In the genomic region with DNA sequence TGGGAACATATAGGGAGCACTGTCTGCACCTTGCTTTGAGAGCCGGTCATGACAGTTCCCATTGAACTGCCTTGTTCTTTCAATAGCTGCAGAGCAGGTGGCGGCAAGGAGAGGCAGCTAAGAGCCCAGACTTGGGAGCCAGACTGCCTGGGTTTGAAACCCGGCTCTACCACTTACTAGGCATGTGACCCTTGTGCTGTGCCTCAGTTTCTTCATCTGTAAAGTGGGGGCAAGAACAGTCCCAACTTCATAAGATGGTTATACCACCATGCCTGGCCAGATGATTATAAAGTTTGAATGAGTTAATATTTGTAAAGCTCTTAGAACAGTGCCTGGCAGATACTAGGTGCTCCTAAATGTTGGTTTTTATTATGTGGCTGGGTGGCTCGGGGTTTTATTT, we compare ENCODE assay signal across 34 cellular contexts. TPM values are rescaled to one million over a fixed set of nuclear protein-coding genes. Genes with fewer than 3 reads are reported as not detected.
"Had no signal": no experiment of that assay in that cellular context is flagged by ENCODE, and none has a peak within 500 bp of the region (broad histone marks: within the 10 kb centered on the region; RNA-seq: fewer than 3 reads in every experiment).

No MANE protein-coding gene starts in this region.

- ATAC-seq: activated CD8-positive, alpha-beta T cell treated with anti-CD3 and anti-CD28 coated beads for 36 hours; activated naive CD8-positive, alpha-beta T cell treated with anti-CD3 and anti-CD28 coated beads, Interleukin-2, amount 50 U/mL, for 24 hours; activated T-cell treated with anti-CD3 and anti-CD28 coated beads, Interleukin-2, amount 50 U/mL, for 4 hours; activated T-cell treated with anti-CD3 and anti-CD28 coated beads, Interleukin-2, amount 50 U/mL, for 72 hours; activated T-helper 17 cell treated with anti-CD3 and anti-CD28 coated beads, Interleukin-2, amount 50 U/mL, for 72 hours had no signal

- H3K27ac ChIP-seq: ascending aorta, cardiac muscle cell, VCaP had no signal

- H3K9me3 ChIP-seq: ascending aorta had no signal

- FAIRE-seq: bronchial epithelial cell, TTC549 had no signal

- H3K27me3 ChIP-seq: ascending aorta, cardiac muscle cell had no signal

- H3K4me1 ChIP-seq: ascending aorta had no signal

- H3K4me3 ChIP-seq: ascending aorta, cardiac muscle cell had no signal

- DNase-seq: activated B cell treated with CpG ODN at 0.5 μM for 24 hours; activated CD4-positive, alpha-beta memory T cell treated with anti-CD3 and anti-CD28 coated beads for 36 hours; activated CD4-positive, alpha-beta T cell treated with anti-CD3 and anti-CD28 coated beads for 4 hours; activated CD4-positive, alpha-beta T cell treated with anti-CD3 and anti-CD28 coated beads, Interleukin-2, amount 10 ng/mL, durations not matched to agents 24 days and 14 days; activated CD4-positive, alpha-beta T cell treated with anti-CD3 and anti-CD28 coated beads, Interleukin-2, amount 50 U/mL, for 1 hour; activated CD4-positive, alpha-beta T cell treated with anti-CD3 and anti-CD28 coated beads, Interleukin-2, amount 50 U/mL, for 4 hours; activated CD4-positive, CD25-positive, alpha-beta regulatory T cell treated with anti-CD3 and anti-CD28 coated beads, Interleukin-2, amount 50 U/mL, for 72 hours; activated CD8-positive, alpha-beta memory T cell treated with anti-CD3 and anti-CD28 coated beads, Interleukin-2, amount 50 U/mL, for 4 hours; activated CD8-positive, alpha-beta T cell treated with anti-CD3 and anti-CD28 coated beads for 36 hours; activated gamma-delta T cell; activated naive CD4-positive, alpha-beta T cell treated with anti-CD3 and anti-CD28 coated beads, Interleukin-2, amount 10 ng/mL, durations not matched to agents 7 days and 5 days; activated naive CD4-positive, alpha-beta T cell treated with Interleukin-2 at 50 U/mL for 16 hours; activated naive CD8-positive, alpha-beta T cell treated with anti-CD3 and anti-CD28 coated beads, Interleukin-2, amount 10 ng/mL, durations not matched to agents 7 days and 5 days; activated naive CD8-positive, alpha-beta T cell treated with anti-CD3 and anti-CD28 coated beads, Interleukin-2, amount 50 U/mL, for 24 hours; activated T-cell treated with anti-CD3 and anti-CD28 coated beads for 4 hours; activated T-cell treated with anti-CD3 and anti-CD28 coated beads, Interleukin-2, amount 50 U/mL, for 1 hour; activated T-cell treated with anti-CD3 and anti-CD28 coated beads, Interleukin-2, amount 50 U/mL, for 4 hours; activated T-cell treated with anti-CD3 and anti-CD28 coated beads, Interleukin-2, amount 50 U/mL, for 72 hours; amygdala; anterior cingulate cortex; caudate nucleus; cerebellar nuclear complex; T-helper 1 cell; T-helper 2 cell; T-helper 9 cell had no signal

RNA-seq across cellular contexts. Expression of a gene that starts 23.5 kb away (rescaled TPM):
- total RNA-seq: activated CD8-positive, alpha-beta memory T cell treated with anti-CD3 and anti-CD28 coated beads for 36 hours; chondrocyte had no signal

RNA-seq across cellular contexts. Expression of a gene that starts 46.0 kb away (rescaled TPM):
- total RNA-seq: activated B cell treated with CpG ODN at 0.5 μM for 24 hours; activated CD4-positive, alpha-beta memory T cell treated with anti-CD3 and anti-CD28 coated beads for 36 hours; activated CD4-positive, alpha-beta T cell treated with anti-CD3 and anti-CD28 coated beads, Interleukin-2, amount 10 ng/mL, durations not matched to agents 24 days and 14 days; activated naive CD8-positive, alpha-beta T cell treated with anti-CD3 and anti-CD28 coated beads, Interleukin-2, amount 10 ng/mL, durations not matched to agents 7 days and 5 days; activated T-cell treated with anti-CD3 and anti-CD28 coated beads, Interleukin-2, amount 50 U/mL, for 4 hours; activated T-helper 1 cell treated with anti-CD3 and anti-CD28 coated beads, Interleukin-12 subunit alpha, Interleukin-12 subunit beta, Interleukin-2, Interleukin-4 antibody, amounts not matched to agents 30 ng/mL and 10 ng/mL and 1 ng/mL, durations not matched to agents 14 hours and 24 hours and 36 hours; activated T-helper 17 cell treated with anti-CD3 and anti-CD28 coated beads, Interleukin-2, amount 50 U/mL, for 72 hours; bronchial epithelial cell had no signal
